ENCODE assay signal across 1 cellular context in genomic region chr9:136629879-136630661, GRCh38.
TF ChIP-seq lines count a peak whose summit lies in the region.

No MANE protein-coding gene starts in this region.

TF ChIP-seq in HepG2, 621 proteins besides CTCF, POLR2A, EP300 and RAD21 (continued from another document):
- TF ChIP-seq FOXA1 (IDR thresholded peaks at IDR 0.05) (no peak), FOXA1 (CRISPR knock-in tag; IDR thresholded peaks at IDR 0.05) (no peak), ZBTB25 (CRISPR knock-in tag; IDR thresholded peaks at IDR 0.05) (no peak), JARID2 (CRISPR knock-in tag; IDR thresholded peaks at IDR 0.05; ENCODE audit: insufficient replicate concordance) (no peak), PATZ1 (CRISPR knock-in tag; IDR thresholded peaks at IDR 0.05) (peak; percentile 53), NR0B2 (CRISPR knock-in tag; IDR thresholded peaks at IDR 0.05) (no peak), ZEB1 (IDR thresholded peaks at IDR 0.05; ENCODE audit: insufficient replicate concordance, low read depth) (no peak), ZNF773 (CRISPR knock-in tag; IDR thresholded peaks at IDR 0.05; ENCODE audit: borderline replicate concordance) (no peak), ZNF432 (CRISPR knock-in tag; IDR thresholded peaks at IDR 0.05; ENCODE audit: borderline replicate concordance) (no peak), ZNF468 (CRISPR knock-in tag; IDR thresholded peaks at IDR 0.05) (no peak), ZNF224 (CRISPR knock-in tag; IDR thresholded peaks at IDR 0.05) (no peak), NFIC (IDR thresholded peaks at IDR 0.05; ENCODE audit: low read length) (no peak), MXI1 (IDR thresholded peaks at IDR 0.05; ENCODE audit: borderline replicate concordance, low read depth, low read length) (no peak), MAFF (IDR thresholded peaks at IDR 0.05; ENCODE audit: low read depth, low read length) (no peak), GABPB1 (CRISPR knock-in tag; IDR thresholded peaks at IDR 0.05) (no peak), ZBTB10 (CRISPR knock-in tag; IDR thresholded peaks at IDR 0.05; ENCODE audit: borderline replicate concordance) (no peak), ZNF777 (CRISPR knock-in tag; IDR thresholded peaks at IDR 0.05) (no peak), RFXANK (CRISPR knock-in tag; IDR thresholded peaks at IDR 0.05) (no peak), YEATS4 (CRISPR knock-in tag; IDR thresholded peaks at IDR 0.05; ENCODE audit: borderline replicate concordance) (no peak), XRCC5 (optimal IDR thresholded peaks at IDR 0.05; ENCODE audit: low read length) (peak; percentile 36), ZNF160 (CRISPR knock-in tag; IDR thresholded peaks at IDR 0.05) (no peak), ZNF10 (CRISPR knock-in tag; IDR thresholded peaks at IDR 0.05; ENCODE audit: borderline replicate concordance, low read depth) (no peak), PRDM10 (CRISPR knock-in tag; IDR thresholded peaks at IDR 0.05; ENCODE audit: low read depth) (no peak), ZNF850 (CRISPR knock-in tag; conservative IDR thresholded peaks at IDR 0.05) (no peak), ZBTB7B (CRISPR knock-in tag; IDR thresholded peaks at IDR 0.05) (no peak), JUN (CRISPR knock-in tag; IDR thresholded peaks at IDR 0.05) (0 out of 2 replicates have a peak, but pooled peaks have one; percentile 28), HNRNPL (IDR thresholded peaks at IDR 0.05; ENCODE audit: low read depth, low read length) (0 out of 2 replicates have a peak, but pooled peaks have one; percentile 46), IKZF1 (IDR thresholded peaks at IDR 0.05) (no peak), SNAPC2 (CRISPR knock-in tag; IDR thresholded peaks at IDR 0.05) (no peak), ZNF274 (CRISPR knock-in tag; IDR thresholded peaks at IDR 0.05) (no peak), GTF2F1 (IDR thresholded peaks at IDR 0.05; ENCODE audit: low read length) (no peak), MTA3 (CRISPR knock-in tag; IDR thresholded peaks at IDR 0.05) (no peak), ZNF770 (CRISPR knock-in tag; IDR thresholded peaks at IDR 0.05) (no peak), ZFP91 (CRISPR knock-in tag; IDR thresholded peaks at IDR 0.05; ENCODE audit: borderline replicate concordance) (peak; percentile 51), ZNF619 (CRISPR knock-in tag; IDR thresholded peaks at IDR 0.05) (no peak)
